ENCODE assay signal across 10 cellular contexts in the genomic region with DNA sequence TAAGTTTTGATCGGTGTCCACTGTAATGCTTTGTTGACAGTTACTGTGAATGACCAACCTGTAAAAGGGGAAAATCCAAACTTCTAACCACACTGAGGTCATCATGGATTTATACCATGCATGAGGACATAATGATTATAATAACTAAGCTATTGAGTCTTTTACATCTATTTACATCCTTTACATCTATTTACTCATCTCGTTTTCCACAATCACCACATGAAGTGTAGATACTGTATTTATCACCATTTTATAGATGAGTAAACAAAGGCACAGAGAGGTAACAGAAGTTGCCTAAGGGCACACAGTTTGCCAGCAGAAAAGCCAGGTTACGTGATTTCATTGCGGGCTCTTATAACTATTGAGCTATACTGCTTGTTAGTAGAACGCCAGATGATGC. TPM values are rescaled to one million over a fixed set of nuclear protein-coding genes. Genes with fewer than 3 reads are reported as not detected.
DNase-seq lines count a peak whose midpoint lies in the region; ATAC-seq, FAIRE-seq and TF ChIP-seq lines count a peak whose summit lies in the region.
"Had no signal": no experiment of that assay in that cellular context is flagged by ENCODE, and none has a peak within 500 bp of the region (broad histone marks: within the 10 kb centered on the region; RNA-seq: fewer than 3 reads in every experiment).

No MANE protein-coding gene starts in this region.

- H3K4me3 ChIP-seq in K562: no peak overlapping the region
- no peak overlapping the region for H3K4me3 ChIP-seq in thyroid gland (replicated peaks in 1 of 3)

- no peak for TF ChIP-seq EP300 in K562 (IDR thresholded peaks at IDR 0.05; ENCODE audit: low read length)

- no peak for DNase-seq in activated T-cell treated with anti-CD3 and anti-CD28 coated beads, Interleukin-2, amount 50 U/mL, for 72 hours
- DNase-seq in activated T-cell treated with anti-CD3 and anti-CD28 coated beads, Interleukin-2, amount 50 U/mL, for 24 hours: no peak
- DNase-seq in K562 (ENCODE audit: extremely low read depth in 1 of 4, low spot score in 3 of 4): no peak
- no peak for DNase-seq in thyroid gland
- DNase-seq in activated CD8-positive, alpha-beta memory T cell treated with anti-CD3 and anti-CD28 coated beads for 24 hours: no peak
- DNase-seq in NOMO-1 (lab: John Stamatoyannopoulos, UW; ENCODE audit: unreplicated experiment in 2 of 2): no peak
- DNase-seq: activated CD4-positive, CD25-positive, alpha-beta regulatory T cell; Peyer's patch had no signal

- in situ Hi-C loops in K562 (cut with MboI): no loop called here

- WGBS in K562 (ENCODE audit: insufficient coverage, low coverage, missing lambda C conversion rate): 28% methylated on average over 5 of the region's 5 CpGs
- WGBS in thyroid gland, 2 donors: 59 to 64% methylated on average over 5 of the region's 5 CpGs

- H3K9me3 Mint-ChIP-seq in activated T-cell treated with anti-CD3 and anti-CD28 coated beads, Interleukin-2, amount 50 U/mL, for 72 hours: no peaks in the 10 kb centered on the region
- H3K9me3 Mint-ChIP-seq in activated T-cell treated with anti-CD3 and anti-CD28 coated beads, Interleukin-2, amount 50 U/mL, for 24 hours: no peaks in the 10 kb centered on the region

- no peaks in the 10 kb centered on the region for H4K20me1 ChIP-seq in K562 (replicated peaks; ENCODE audit: control insufficient read depth, insufficient read depth, low read length)

- no TSS peak for BruUV-seq in K562 (replicated peaks; lab: Mats Ljungman, UMichigan)

- no peak for FAIRE-seq in K562 (lab: Jason Lieb, UNC)

- peak overlapping the region; percentile 40 to 51 for H3K4me3 Mint-ChIP-seq in activated T-cell treated with anti-CD3 and anti-CD28 coated beads, Interleukin-2, amount 50 U/mL, for 72 hours
- no peak overlapping the region for H3K4me3 Mint-ChIP-seq in activated T-cell treated with anti-CD3 and anti-CD28 coated beads, Interleukin-2, amount 50 U/mL, for 24 hours

- no peaks in the 10 kb centered on the region for H3K27me3 Mint-ChIP-seq in activated T-cell treated with anti-CD3 and anti-CD28 coated beads, Interleukin-2, amount 50 U/mL, for 72 hours (ENCODE audit: low read depth)
- H3K27me3 Mint-ChIP-seq in activated T-cell treated with anti-CD3 and anti-CD28 coated beads, Interleukin-2, amount 50 U/mL, for 24 hours: no peaks in the 10 kb centered on the region

- H3K9me3 ChIP-seq in K562 (replicated peaks; ENCODE audit: control insufficient read depth, insufficient read depth, low read depth, low read length) (no peaks in the 10 kb centered on the region), thyroid gland (no peaks in the 10 kb centered on the region)
- H3K9me3 ChIP-seq: Peyer's patch had no signal

- no peaks in the 10 kb centered on the region for H3K36me3 Mint-ChIP-seq in activated T-cell treated with anti-CD3 and anti-CD28 coated beads, Interleukin-2, amount 50 U/mL, for 72 hours (ENCODE audit: insufficient read depth in 2 of 2)
- no peaks in the 10 kb centered on the region for H3K36me3 Mint-ChIP-seq in activated T-cell treated with anti-CD3 and anti-CD28 coated beads, Interleukin-2, amount 50 U/mL, for 24 hours (ENCODE audit: low read depth)

- H3K9ac ChIP-seq in K562 (ENCODE audit: insufficient read depth in 1 of 2, low read depth in 2 of 2, low read length in 2 of 2): no peak overlapping the region

- peaks cover 8% of the 10 kb centered on the region for H3K4me1 Mint-ChIP-seq in activated T-cell treated with anti-CD3 and anti-CD28 coated beads, Interleukin-2, amount 50 U/mL, for 72 hours (ENCODE audit: low read depth)
- H3K4me1 Mint-ChIP-seq in activated T-cell treated with anti-CD3 and anti-CD28 coated beads, Interleukin-2, amount 50 U/mL, for 24 hours (ENCODE audit: low read depth): peaks cover 16% of the 10 kb centered on the region

- no peaks in the 10 kb centered on the region for H3K9me1 ChIP-seq in K562 (ENCODE audit: control insufficient read depth, insufficient read depth, low read length)

- no peak overlapping the region for H3K4me2 ChIP-seq in K562 (ENCODE audit: insufficient read depth, low read length)

- intact Hi-C loops in K562 (cut with micrococcal nuclease) (no loop called here), thyroid gland (cut with DNase I) (no loop called here)

- TF ChIP-seq POLR2A in K562 (conservative IDR thresholded peaks at IDR 0.05) (no peak), thyroid gland (IDR thresholded peaks at IDR 0.05) (no peak)

- TF ChIP-seq CTCF in K562 (IDR thresholded peaks at IDR 0.05 in 2 of 3, conservative IDR thresholded peaks at IDR 0.05 in 1 of 3; ENCODE audit: insufficient read depth in 2 of 3, low read depth in 1 of 3, low read length in 3 of 3) (no peak), thyroid gland (IDR thresholded peaks at IDR 0.05) (no peak)

- ATAC-seq in activated T-cell treated with anti-CD3 and anti-CD28 coated beads, Interleukin-2, amount 50 U/mL, for 72 hours (replicated peaks in 1 of 2): peak in 1 of 2 donors; percentile 28
- ATAC-seq in HG03571 (IDR thresholded peaks at IDR 0.05; ENCODE audit: unreplicated experiment): peak; percentile 8
- ATAC-seq in K562: no peak
- ATAC-seq in GM21786 (IDR thresholded peaks at IDR 0.05; ENCODE audit: unreplicated experiment): no peak

- H2AFZ ChIP-seq in K562 (ENCODE audit: low read depth, low read length): peak overlapping the region; percentile 76

- H3K27me3 ChIP-seq in K562 (ENCODE audit: control insufficient read depth in 2 of 2, insufficient read depth in 2 of 2, low read length in 2 of 2) (no peaks in the 10 kb centered on the region), thyroid gland (no peaks in the 10 kb centered on the region)
- H3K27me3 ChIP-seq: Peyer's patch had no signal

- peaks cover 0 to 7% of the 10 kb centered on the region in 2 experiments; a peak in 3 of 5 replicates for H3K4me1 ChIP-seq in K562 (replicated peaks in 1 of 2; ENCODE audit: control insufficient read depth in 2 of 2, insufficient read depth in 2 of 2, low read length in 2 of 2)
- peaks cover 6 to 18% of the 10 kb centered on the region in 2 donors for H3K4me1 ChIP-seq in thyroid gland

- CTCF ChIA-PET in K562 (lab: Yijun Ruan, JAX; ENCODE audit: low intra/inter-chr PET ratio): no interaction called here

- TF ChIP-seq RAD21 in K562 (CRISPR knock-in tag; conservative IDR thresholded peaks at IDR 0.05 in 1 of 2, IDR thresholded peaks at IDR 0.05 in 1 of 2): no peak

- POLR2A ChIA-PET in K562 (lab: Yijun Ruan, JAX): interaction anchor here (0.6 to 5.4 kb wide), 5 partner anchors 12 to 89 kb away, joined by 3 to 60 read pairs (median 5); a partner anchor contains a TSS

- no peaks in the 10 kb centered on the region for H3K79me2 ChIP-seq in K562 (ENCODE audit: control insufficient read depth, insufficient read depth, low read length)

- H3K36me3 ChIP-seq in K562 (ENCODE audit: control insufficient read depth, insufficient read depth, low read length): no peaks in the 10 kb centered on the region
- no peaks in the 10 kb centered on the region for H3K36me3 ChIP-seq in thyroid gland
- H3K36me3 ChIP-seq: Peyer's patch had no signal

- H3K27ac Mint-ChIP-seq in activated T-cell treated with anti-CD3 and anti-CD28 coated beads, Interleukin-2, amount 50 U/mL, for 72 hours: peak overlapping the region; percentile 26
- H3K27ac Mint-ChIP-seq in activated T-cell treated with anti-CD3 and anti-CD28 coated beads, Interleukin-2, amount 50 U/mL, for 24 hours: no peak overlapping the region

- H3K27ac ChIP-seq in K562 (ENCODE audit: extremely low read depth, low read depth, low read length) (no peak overlapping the region), thyroid gland (peak overlapping the region in 2 of 3 donors; percentile 41 to 49)

TF ChIP-seq in K562, 482 proteins besides CTCF, POLR2A, EP300 and RAD21:
- peak; percentile 33 for TF ChIP-seq RBM25 (IDR thresholded peaks at IDR 0.05; ENCODE audit: low read depth, low read length, severe bottlenecking)
- TF ChIP-seq DDX20 (tag; IDR thresholded peaks at IDR 0.05; ENCODE audit: low read depth): no peak
- TF ChIP-seq, protein P1, sequence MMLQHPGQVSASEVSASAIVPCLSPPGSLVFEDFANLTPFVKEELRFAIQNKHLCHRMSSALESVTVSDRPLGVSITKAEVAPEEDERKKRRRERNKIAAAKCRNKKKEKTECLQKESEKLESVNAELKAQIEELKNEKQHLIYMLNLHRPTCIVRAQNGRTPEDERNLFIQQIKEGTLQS (IDR thresholded peaks at IDR 0.05): peak; percentile 29; the same call in 1 of the 2 replicates
- TF ChIP-seq, protein P1 (CRISPR knock-in tag; conservative IDR thresholded peaks at IDR 0.05): no peak
- TF ChIP-seq BCOR (IDR thresholded peaks at IDR 0.05): peak; percentile 41; the same call in 1 of the 2 replicates

RNA-seq across cellular contexts. Expression of a gene that starts 27.9 kb away (rescaled TPM):
- total RNA-seq in activated T-cell treated with anti-CD3 and anti-CD28 coated beads, Interleukin-2, amount 50 U/mL, for 72 hours: 1 to 10 TPM; 4.9 to 5.0 TPM
- 20.4 and 74.5 TPM in 2 replicates for total RNA-seq in K562 (2011; cell fraction: chromatin; rRNA removed; ENCODE audit: low replicate concordance)
- total RNA-seq in K562 (2011; cell fraction: nucleolus; rRNA removed): 12.2 and 18.6 TPM in 2 replicates
- total RNA-seq in K562 (2011; cell fraction: nucleoplasm; rRNA removed): 20.0 and 24.5 TPM in 2 replicates
- total RNA-seq in K562 (2014; rRNA removed) (1.2 TPM in 2 replicates), K562 (2014; rRNA removed; fragmentation: Illumina TruSeq; extraction: Trizol) (3.2 and 3.4 TPM in 2 replicates), K562 (2015; rRNA removed; fragmentation: Illumina TruSeq; extraction: Trizol) (3.5 TPM in 2 replicates), K562 (2021) (1.1 and 1.9 TPM in 2 replicates), thyroid gland (10 to 100 TPM in 2 of 4 donors, 1 to 10 TPM in 2; 8.0 to 22.2 (median 9.8) TPM)
- polyA plus RNA-seq in K562 (2011; rRNA removed) (0.41 and 0.42 TPM in 2 replicates), K562 (2014; fragmentation: Illumina TruSeq; extraction: Trizol) (0.10 and 0.24 TPM in 2 replicates), K562 (2014; fragmentation: Nextera tagmentation; extraction: Ambion mirVana) (under 1 TPM; 0.07 to 0.21 TPM), K562 (2014; rRNA removed) (0.41 and 0.78 TPM in 2 replicates)
- polyA plus RNA-seq in K562 (2011; cell fraction: cytosol; rRNA removed): 0.06 and 0.16 TPM in 2 replicates
- 1.7 and 1.9 TPM in 2 replicates for polyA plus RNA-seq in K562 (2011; cell fraction: nucleus; rRNA removed)
- polyA plus RNA-seq in K562 (2012): 0.24 and 0.34 TPM in 2 replicates
- 7.7 and 9.4 TPM in 2 replicates for polyA minus RNA-seq in K562 (2011; rRNA and poly(A)+ RNA removed)
- polyA minus RNA-seq in K562 (2011; cell fraction: cytosol; rRNA and poly(A)+ RNA removed): not detected in 2 replicates
- polyA minus RNA-seq in K562 (2011; cell fraction: nucleus; rRNA and poly(A)+ RNA removed): 6.6 and 9.7 TPM in 2 replicates
